In the genomic region with DNA sequence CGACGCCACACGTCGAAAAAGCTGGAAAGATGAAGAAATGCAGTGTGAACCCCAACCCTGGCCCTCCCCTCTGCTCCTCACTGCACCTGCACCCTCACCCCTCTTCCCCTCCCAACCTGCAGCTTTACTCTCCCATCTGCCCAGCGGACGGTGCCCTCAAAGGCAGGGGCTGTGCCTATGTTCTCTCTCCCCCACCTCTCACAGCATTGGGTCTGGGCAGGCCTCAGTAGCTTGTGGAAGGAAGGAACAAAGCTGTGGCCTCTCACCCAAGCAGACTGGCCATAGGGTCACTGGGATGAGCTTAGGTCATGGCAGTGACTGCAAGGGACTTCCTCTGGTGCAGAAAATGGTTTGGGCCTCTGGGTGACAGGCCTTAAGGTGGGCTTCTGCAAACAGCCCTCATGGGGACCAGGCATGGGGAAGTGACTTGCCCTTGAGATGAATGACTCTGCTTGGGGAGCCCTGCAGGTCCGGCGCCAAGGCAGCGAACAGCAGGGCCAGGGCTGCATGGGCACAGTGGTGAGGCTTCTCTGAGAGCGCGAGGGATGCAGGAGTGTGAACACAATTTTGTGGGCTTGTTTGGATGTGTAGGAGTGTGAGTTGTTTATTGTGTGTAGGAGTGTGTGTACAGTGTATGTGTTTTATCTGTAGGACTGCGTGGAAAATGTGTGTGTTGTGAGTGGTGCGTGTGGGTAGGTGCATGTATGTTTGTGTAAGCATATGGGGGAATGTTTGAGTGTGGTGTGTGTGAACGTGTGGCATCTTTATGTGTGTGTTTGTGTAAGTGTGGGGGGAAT, we compare ENCODE assay signal across 19 cellular contexts. TPM values are rescaled to one million over a fixed set of nuclear protein-coding genes. Genes with fewer than 3 reads are reported as not detected.
A peak's percentile ranks its signal among the peaks of the same experiment; 100 is the strongest.
DNase-seq lines count a peak whose midpoint lies in the region; TF ChIP-seq lines count a peak whose summit lies in the region.
"Had no signal": no experiment of that assay in that cellular context is flagged by ENCODE, and none has a peak within 500 bp of the region (broad histone marks: within the 10 kb centered on the region; RNA-seq: fewer than 3 reads in every experiment).

No MANE protein-coding gene starts in this region.

- no peaks in the 10 kb centered on the region for H3K27me3 ChIP-seq in H7 (ENCODE audit: control insufficient read depth, insufficient read depth, low read length)
- no peaks in the 10 kb centered on the region for H3K27me3 ChIP-seq in endodermal cell (ENCODE audit: control insufficient read depth, insufficient read depth, low read length, poor library complexity, severe bottlenecking)
- H3K27me3 ChIP-seq: BLaER1 treated with 17β-estradiol and CSF1 and Interleukin-3, amounts not matched to agents 10 nM and 100 nM; MG63; Peyer's patch had no signal

- H3K4me3 ChIP-seq in H7 (ENCODE audit: insufficient read depth, low read depth, low read length) (no peak overlapping the region), endodermal cell (ENCODE audit: low read length) (no peak overlapping the region)
- H3K4me3 ChIP-seq: BLaER1 treated with 17β-estradiol and CSF1 and Interleukin-3, amounts not matched to agents 10 nM and 100 nM; K562; MG63; Peyer's patch had no signal

- H3K9ac ChIP-seq in endodermal cell (ENCODE audit: extremely low read depth, low read length, poor library complexity, severe bottlenecking): no peak overlapping the region
- H3K9ac ChIP-seq: BLaER1 treated with 17β-estradiol and CSF1 and Interleukin-3, amounts not matched to agents 10 nM and 100 nM had no signal

- no peaks in the 10 kb centered on the region for H3K9me3 Mint-ChIP-seq in endodermal cell
- H3K9me3 Mint-ChIP-seq: CD4-positive, alpha-beta memory T cell; HFFc6 had no signal

- peak; percentile 37 for DNase-seq in activated CD8-positive, alpha-beta memory T cell treated with anti-CD3 and anti-CD28 coated beads for 24 hours
- no peak for DNase-seq in activated CD8-positive, alpha-beta memory T cell treated with anti-CD3 and anti-CD28 coated beads, Interleukin-2, amount 50 U/mL, for 48 hours
- peak; percentile 33 for DNase-seq in H7
- peak; percentile 31 for DNase-seq in endodermal cell
- peak; percentile 7 for DNase-seq in stimulated activated CD8-positive, alpha-beta memory T cell treated with anti-CD3 and anti-CD28 coated beads, Interleukin-4, amount 100 ng/mL, for 48 hours
- DNase-seq in H4 (ENCODE audit: low spot score): no peak
- no peak for DNase-seq in stimulated activated CD4-positive, alpha-beta T cell treated with anti-CD3 and anti-CD28 coated beads, Interleukin-12 subunit alpha, Interleukin-12 subunit beta, amount 100 ng/mL, for 4 hours
- DNase-seq: 8988T; CD4-positive, alpha-beta memory T cell; HFFc6; MG63; NCI-H1417; NCI-H1694 treated with DMSO at 0.1 percent for 48 hours; NCI-H2081 treated with DMSO at 0.1 percent for 48 hours; NCI-H2171 treated with DMSO at 0.1 percent for 48 hours; NCI-H526; Peyer's patch had no signal

- no peaks in the 10 kb centered on the region; the same call in 1 of the 2 replicates for H3K36me3 ChIP-seq in H7 (replicated peaks; ENCODE audit: control insufficient read depth, insufficient read depth, low read length)
- H3K36me3 ChIP-seq in endodermal cell (ENCODE audit: control insufficient read depth, insufficient read depth, low read length): no peaks in the 10 kb centered on the region
- H3K36me3 ChIP-seq: BLaER1 treated with 17β-estradiol and CSF1 and Interleukin-3, amounts not matched to agents 10 nM and 100 nM; MG63; Peyer's patch had no signal

- H3K27me3 Mint-ChIP-seq in endodermal cell (ENCODE audit: insufficient read depth): no peaks in the 10 kb centered on the region

- no peaks in the 10 kb centered on the region for H3K36me3 Mint-ChIP-seq in endodermal cell (ENCODE audit: low read depth)
- H3K36me3 Mint-ChIP-seq: CD4-positive, alpha-beta memory T cell had no signal

- H3K27ac Mint-ChIP-seq in endodermal cell: no peak overlapping the region
- H3K27ac Mint-ChIP-seq: CD4-positive, alpha-beta memory T cell; HFFc6 had no signal

- 93 to 100% methylated on average over 6 to 14 of the region's 14 CpGs for WGBS in endodermal cell (ENCODE audit: insufficient coverage in 1 of 2, insufficient read length in 1 of 2), 2 experiments

- no peaks in the 10 kb centered on the region for H3K9me3 ChIP-seq in endodermal cell (ENCODE audit: control insufficient read depth, low read length)
- H3K9me3 ChIP-seq: BLaER1 treated with 17β-estradiol and CSF1 and Interleukin-3, amounts not matched to agents 10 nM and 100 nM; MG63; Peyer's patch had no signal

- TF ChIP-seq CTCF in endodermal cell (conservative IDR thresholded peaks at IDR 0.05): no peak

- no peaks in the 10 kb centered on the region for H3K4me1 ChIP-seq in endodermal cell (ENCODE audit: control insufficient read depth, insufficient read depth, low read length)
- H3K4me1 ChIP-seq: Peyer's patch had no signal

- no peak overlapping the region for H3K4me3 Mint-ChIP-seq in endodermal cell
- H3K4me3 Mint-ChIP-seq: CD4-positive, alpha-beta memory T cell; HFFc6 had no signal

- H3K27ac ChIP-seq in endodermal cell (ENCODE audit: low read depth, low read length): no peak overlapping the region
- H3K27ac ChIP-seq: BLaER1 treated with 17β-estradiol and CSF1 and Interleukin-3, amounts not matched to agents 10 nM and 100 nM; Peyer's patch had no signal

- no peaks in the 10 kb centered on the region for H3K4me1 Mint-ChIP-seq in endodermal cell
- H3K4me1 Mint-ChIP-seq: CD4-positive, alpha-beta memory T cell had no signal

RNA-seq across cellular contexts. Expression of a gene that starts 29.2 kb away (rescaled TPM):
- 26.5 and 27.7 TPM in 2 replicates for total RNA-seq in H7 (2014; rRNA removed; shearing (Covaris generic))
- 10 to 100 TPM; 26.1 to 33.6 TPM for total RNA-seq in endodermal cell
- 29.0 TPM for polyA plus RNA-seq in endodermal cell (2013, experiment 1 of 2)
- polyA plus RNA-seq in endodermal cell (2013, experiment 2 of 2): 27.4 TPM
- total RNA-seq in H4 (2014; rRNA removed; shearing (Covaris generic)): 77.4 and 98.0 TPM in 2 replicates

Comparison
In these comparisons a context has a peak if more than half of its experiments do, and no peak if none do; other contexts are left out.
1. DNase-seq: peak in activated CD8-positive, alpha-beta memory T cell treated with anti-CD3 and anti-CD28 coated beads for 24 hours (single experiment), H7 (single experiment), endodermal cell (single experiment) and stimulated activated CD8-positive, alpha-beta memory T cell treated with anti-CD3 and anti-CD28 coated beads, Interleukin-4, amount 100 ng/mL, for 48 hours (single experiment); none in activated CD8-positive, alpha-beta memory T cell treated with anti-CD3 and anti-CD28 coated beads, Interleukin-2, amount 50 U/mL, for 48 hours (single experiment), H4 (single experiment) and stimulated activated CD4-positive, alpha-beta T cell treated with anti-CD3 and anti-CD28 coated beads, Interleukin-12 subunit alpha, Interleukin-12 subunit beta, amount 100 ng/mL, for 4 hours (single experiment).